1 cellular context compared by ENCODE assay signal in the genomic region with DNA sequence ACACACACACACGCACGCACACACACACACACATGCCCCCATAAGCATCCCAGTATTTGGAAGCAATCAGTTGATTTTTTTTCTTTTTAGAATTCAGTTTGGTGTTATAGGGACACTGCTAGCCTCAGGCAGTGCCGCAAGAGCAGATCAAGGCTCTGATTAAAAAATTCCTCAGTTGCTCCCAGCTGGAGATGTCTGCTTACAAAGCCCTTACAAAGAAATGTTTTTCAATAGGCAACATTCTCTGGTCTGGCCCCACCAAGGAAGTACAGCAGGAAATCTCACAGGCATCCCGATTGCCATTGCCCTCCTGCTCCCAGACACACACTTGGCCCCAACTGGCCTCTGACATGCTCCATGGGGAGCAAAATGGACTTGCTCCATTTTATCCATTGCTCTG.
TF ChIP-seq lines count a peak whose summit lies in the region.

No MANE protein-coding gene starts in this region.

TF ChIP-seq in GM23338, 12 proteins besides CTCF, POLR2A, EP300 and RAD21 (continued from another document):
- TF ChIP-seq, protein P1, sequence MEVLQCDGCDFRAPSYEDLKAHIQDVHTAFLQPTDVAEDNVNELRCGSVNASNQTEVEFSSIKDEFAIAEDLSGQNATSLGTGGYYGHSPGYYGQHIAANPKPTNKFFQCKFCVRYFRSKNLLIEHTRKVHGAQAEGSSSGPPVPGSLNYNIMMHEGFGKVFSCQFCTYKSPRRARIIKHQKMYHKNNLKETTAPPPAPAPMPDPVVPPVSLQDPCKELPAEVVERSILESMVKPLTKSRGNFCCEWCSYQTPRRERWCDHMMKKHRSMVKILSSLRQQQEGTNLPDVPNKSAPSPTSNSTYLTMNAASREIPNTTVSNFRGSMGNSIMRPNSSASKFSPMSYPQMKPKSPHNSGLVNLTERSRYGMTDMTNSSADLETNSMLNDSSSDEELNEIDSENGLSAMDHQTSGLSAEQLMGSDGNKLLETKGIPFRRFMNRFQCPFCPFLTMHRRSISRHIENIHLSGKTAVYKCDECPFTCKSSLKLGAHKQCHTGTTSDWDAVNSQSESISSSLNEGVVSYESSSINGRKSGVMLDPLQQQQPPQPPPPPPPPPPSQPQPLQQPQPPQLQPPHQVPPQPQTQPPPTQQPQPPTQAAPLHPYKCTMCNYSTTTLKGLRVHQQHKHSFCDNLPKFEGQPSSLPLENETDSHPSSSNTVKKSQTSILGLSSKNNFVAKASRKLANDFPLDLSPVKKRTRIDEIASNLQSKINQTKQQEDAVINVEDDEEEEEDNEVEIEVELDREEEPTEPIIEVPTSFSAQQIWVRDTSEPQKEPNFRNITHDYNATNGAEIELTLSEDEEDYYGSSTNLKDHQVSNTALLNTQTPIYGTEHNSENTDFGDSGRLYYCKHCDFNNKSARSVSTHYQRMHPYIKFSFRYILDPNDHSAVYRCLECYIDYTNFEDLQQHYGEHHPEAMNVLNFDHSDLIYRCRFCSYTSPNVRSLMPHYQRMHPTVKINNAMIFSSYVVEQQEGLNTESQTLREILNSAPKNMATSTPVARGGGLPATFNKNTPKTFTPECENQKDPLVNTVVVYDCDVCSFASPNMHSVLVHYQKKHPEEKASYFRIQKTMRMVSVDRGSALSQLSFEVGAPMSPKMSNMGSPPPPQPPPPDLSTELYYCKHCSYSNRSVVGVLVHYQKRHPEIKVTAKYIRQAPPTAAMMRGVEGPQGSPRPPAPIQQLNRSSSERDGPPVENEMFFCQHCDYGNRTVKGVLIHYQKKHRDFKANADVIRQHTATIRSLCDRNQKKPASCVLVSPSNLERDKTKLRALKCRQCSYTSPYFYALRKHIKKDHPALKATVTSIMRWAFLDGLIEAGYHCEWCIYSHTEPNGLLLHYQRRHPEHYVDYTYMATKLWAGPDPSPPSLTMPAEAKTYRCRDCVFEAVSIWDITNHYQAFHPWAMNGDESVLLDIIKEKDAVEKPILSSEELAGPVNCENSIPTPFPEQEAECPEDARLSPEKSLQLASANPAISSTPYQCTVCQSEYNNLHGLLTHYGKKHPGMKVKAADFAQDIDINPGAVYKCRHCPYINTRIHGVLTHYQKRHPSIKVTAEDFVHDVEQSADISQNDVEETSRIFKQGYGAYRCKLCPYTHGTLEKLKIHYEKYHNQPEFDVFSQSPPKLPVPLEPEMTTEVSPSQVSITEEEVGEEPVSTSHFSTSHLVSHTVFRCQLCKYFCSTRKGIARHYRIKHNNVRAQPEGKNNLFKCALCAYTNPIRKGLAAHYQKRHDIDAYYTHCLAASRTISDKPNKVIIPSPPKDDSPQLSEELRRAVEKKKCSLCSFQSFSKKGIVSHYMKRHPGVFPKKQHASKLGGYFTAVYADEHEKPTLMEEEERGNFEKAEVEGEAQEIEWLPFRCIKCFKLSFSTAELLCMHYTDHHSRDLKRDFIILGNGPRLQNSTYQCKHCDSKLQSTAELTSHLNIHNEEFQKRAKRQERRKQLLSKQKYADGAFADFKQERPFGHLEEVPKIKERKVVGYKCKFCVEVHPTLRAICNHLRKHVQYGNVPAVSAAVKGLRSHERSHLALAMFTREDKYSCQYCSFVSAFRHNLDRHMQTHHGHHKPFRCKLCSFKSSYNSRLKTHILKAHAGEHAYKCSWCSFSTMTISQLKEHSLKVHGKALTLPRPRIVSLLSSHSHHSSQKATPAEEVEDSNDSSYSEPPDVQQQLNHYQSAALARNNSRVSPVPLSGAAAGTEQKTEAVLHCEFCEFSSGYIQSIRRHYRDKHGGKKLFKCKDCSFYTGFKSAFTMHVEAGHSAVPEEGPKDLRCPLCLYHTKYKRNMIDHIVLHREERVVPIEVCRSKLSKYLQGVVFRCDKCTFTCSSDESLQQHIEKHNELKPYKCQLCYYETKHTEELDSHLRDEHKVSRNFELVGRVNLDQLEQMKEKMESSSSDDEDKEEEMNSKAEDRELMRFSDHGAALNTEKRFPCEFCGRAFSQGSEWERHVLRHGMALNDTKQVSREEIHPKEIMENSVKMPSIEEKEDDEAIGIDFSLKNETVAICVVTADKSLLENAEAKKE (CRISPR knock-in tag; IDR thresholded peaks at IDR 0.05), result no peak
- TF ChIP-seq STAT1 (IDR thresholded peaks at IDR 0.05; ENCODE audit: unreplicated experiment) (no peak), POLR2AphosphoS5 (IDR thresholded peaks at IDR 0.05; ENCODE audit: low read depth) (no peak)
- TF ChIP-seq, protein P2, sequence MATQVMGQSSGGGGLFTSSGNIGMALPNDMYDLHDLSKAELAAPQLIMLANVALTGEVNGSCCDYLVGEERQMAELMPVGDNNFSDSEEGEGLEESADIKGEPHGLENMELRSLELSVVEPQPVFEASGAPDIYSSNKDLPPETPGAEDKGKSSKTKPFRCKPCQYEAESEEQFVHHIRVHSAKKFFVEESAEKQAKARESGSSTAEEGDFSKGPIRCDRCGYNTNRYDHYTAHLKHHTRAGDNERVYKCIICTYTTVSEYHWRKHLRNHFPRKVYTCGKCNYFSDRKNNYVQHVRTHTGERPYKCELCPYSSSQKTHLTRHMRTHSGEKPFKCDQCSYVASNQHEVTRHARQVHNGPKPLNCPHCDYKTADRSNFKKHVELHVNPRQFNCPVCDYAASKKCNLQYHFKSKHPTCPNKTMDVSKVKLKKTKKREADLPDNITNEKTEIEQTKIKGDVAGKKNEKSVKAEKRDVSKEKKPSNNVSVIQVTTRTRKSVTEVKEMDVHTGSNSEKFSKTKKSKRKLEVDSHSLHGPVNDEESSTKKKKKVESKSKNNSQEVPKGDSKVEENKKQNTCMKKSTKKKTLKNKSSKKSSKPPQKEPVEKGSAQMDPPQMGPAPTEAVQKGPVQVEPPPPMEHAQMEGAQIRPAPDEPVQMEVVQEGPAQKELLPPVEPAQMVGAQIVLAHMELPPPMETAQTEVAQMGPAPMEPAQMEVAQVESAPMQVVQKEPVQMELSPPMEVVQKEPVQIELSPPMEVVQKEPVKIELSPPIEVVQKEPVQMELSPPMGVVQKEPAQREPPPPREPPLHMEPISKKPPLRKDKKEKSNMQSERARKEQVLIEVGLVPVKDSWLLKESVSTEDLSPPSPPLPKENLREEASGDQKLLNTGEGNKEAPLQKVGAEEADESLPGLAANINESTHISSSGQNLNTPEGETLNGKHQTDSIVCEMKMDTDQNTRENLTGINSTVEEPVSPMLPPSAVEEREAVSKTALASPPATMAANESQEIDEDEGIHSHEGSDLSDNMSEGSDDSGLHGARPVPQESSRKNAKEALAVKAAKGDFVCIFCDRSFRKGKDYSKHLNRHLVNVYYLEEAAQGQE (IDR thresholded peaks at IDR 0.05; ENCODE audit: unreplicated experiment), result no peak
- TF ChIP-seq, protein P3, sequence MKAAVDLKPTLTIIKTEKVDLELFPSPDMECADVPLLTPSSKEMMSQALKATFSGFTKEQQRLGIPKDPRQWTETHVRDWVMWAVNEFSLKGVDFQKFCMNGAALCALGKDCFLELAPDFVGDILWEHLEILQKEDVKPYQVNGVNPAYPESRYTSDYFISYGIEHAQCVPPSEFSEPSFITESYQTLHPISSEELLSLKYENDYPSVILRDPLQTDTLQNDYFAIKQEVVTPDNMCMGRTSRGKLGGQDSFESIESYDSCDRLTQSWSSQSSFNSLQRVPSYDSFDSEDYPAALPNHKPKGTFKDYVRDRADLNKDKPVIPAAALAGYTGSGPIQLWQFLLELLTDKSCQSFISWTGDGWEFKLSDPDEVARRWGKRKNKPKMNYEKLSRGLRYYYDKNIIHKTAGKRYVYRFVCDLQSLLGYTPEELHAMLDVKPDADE (IDR thresholded peaks at IDR 0.05), result no peak
